In the genomic region with DNA sequence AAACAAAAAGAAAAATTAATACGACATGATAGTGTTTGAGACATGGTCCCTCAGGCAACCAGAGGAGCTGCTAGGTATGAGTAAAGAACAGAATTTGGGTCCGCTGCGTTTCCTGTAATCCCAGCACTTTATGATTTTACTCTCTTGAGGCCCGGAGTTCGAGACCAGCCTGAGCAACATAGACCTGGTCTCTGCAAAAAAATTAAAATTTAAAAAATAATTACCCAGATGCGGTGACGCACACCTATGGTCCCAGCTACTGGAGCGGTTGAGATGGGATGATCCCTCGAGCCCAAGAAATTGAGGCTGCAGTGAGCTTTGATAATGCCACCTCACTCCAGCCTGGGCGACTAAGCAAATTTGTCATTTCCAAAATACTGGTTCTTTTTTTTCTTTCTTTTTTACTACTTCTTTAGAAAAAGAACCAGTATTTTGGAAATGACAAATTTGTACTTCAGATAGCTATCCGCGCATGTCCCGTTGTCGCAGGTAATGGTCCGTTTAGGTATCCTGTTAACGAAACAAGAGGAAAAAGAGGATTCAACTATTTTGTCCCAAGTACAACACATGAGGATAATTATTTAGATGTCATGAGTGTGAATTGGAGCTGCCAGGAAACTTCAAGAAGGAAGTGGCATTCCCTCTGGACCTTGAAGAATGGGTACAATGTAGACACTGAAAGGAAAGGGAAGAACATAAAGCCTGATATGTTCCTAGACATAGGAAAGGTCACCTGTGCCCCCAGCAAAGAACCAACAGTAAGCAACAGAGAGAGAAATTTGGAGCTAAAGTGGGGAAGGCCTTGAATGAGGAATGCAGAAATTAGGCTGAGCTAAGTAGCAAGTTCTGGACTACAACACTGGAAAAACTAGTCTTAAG, we compare ENCODE assay signal across 8 cellular contexts. TPM values are rescaled to one million over a fixed set of nuclear protein-coding genes. Genes with fewer than 3 reads are reported as not detected.
DNase-seq lines count a peak whose midpoint lies in the region; ATAC-seq and TF ChIP-seq lines count a peak whose summit lies in the region.

No MANE protein-coding gene starts in this region.

- H3K36me3 ChIP-seq in BLaER1 (peaks cover 5% of the 10 kb centered on the region), Loucy (ENCODE audit: insufficient read depth, low read length) (no peaks in the 10 kb centered on the region), ascending aorta (no peaks in the 10 kb centered on the region), lung (ENCODE audit: control insufficient read depth in 2 of 2, insufficient read depth in 2 of 2, low read length in 2 of 2) (no peaks in the 10 kb centered on the region), testis (ENCODE audit: low read depth, missing control alignments) (no peaks in the 10 kb centered on the region)

- H4K20me1 ChIP-seq in BLaER1: peaks cover 34% of the 10 kb centered on the region
- peaks cover 32% of the 10 kb centered on the region for H4K20me1 ChIP-seq in Loucy (ENCODE audit: insufficient read depth, low read length, poor library complexity, severe bottlenecking)

- H3K9ac ChIP-seq in BLaER1 (peak overlapping the region; percentile 99), Loucy (ENCODE audit: low read depth, low read length, poor library complexity, severe bottlenecking) (peak overlapping the region; percentile 95)

- no peak for TF ChIP-seq CTCF in Loucy (conservative IDR thresholded peaks at IDR 0.05; ENCODE audit: low read length)
- no peak for TF ChIP-seq CTCF in ascending aorta (IDR thresholded peaks at IDR 0.05)
- no peak for TF ChIP-seq CTCF in lung (IDR thresholded peaks at IDR 0.05; ENCODE audit: control extremely low read depth, extremely low read depth)
- no peak for TF ChIP-seq CTCF in testis (IDR thresholded peaks at IDR 0.05)

- no peak for TF ChIP-seq POLR2A in testis (IDR thresholded peaks at IDR 0.05)

- ATAC-seq in lung (ENCODE audit: insufficient read depth, low FRiP score): no peak

- peaks cover 36% of the 10 kb centered on the region for H3K79me2 ChIP-seq in Loucy (ENCODE audit: insufficient read depth, low read length)

- H3K4me1 ChIP-seq in BLaER1 (peaks cover 27% of the 10 kb centered on the region), Loucy (ENCODE audit: insufficient read depth, low read length, poor library complexity, severe bottlenecking) (peaks cover 25% of the 10 kb centered on the region), ascending aorta (peaks cover 7 to 22% of the 10 kb centered on the region in 2 donors), lung (ENCODE audit: control insufficient read depth in 2 of 2, insufficient read depth in 2 of 2, low read length in 2 of 2) (peaks cover 0 to 7% of the 10 kb centered on the region in 2 donors), testis (peaks cover 20% of the 10 kb centered on the region)

- peaks cover 16% of the 10 kb centered on the region for H3F3A ChIP-seq in Loucy (ENCODE audit: low read depth)

- no peaks in the 10 kb centered on the region for H3K9me3 ChIP-seq in BLaER1
- no peaks in the 10 kb centered on the region for H3K9me3 ChIP-seq in Loucy (ENCODE audit: insufficient read depth, low read depth, low read length)
- H3K9me3 ChIP-seq in ascending aorta: no peaks in the 10 kb centered on the region
- H3K9me3 ChIP-seq in lung (ENCODE audit: control insufficient read depth in 2 of 2, insufficient read depth in 1 of 2, low read length in 1 of 2): no peaks in the 10 kb centered on the region
- no peaks in the 10 kb centered on the region for H3K9me3 ChIP-seq in testis

- DNase-seq in ascending aorta (ENCODE audit: low spot score in 2 of 2) (no peak), lung (ENCODE audit: low spot score) (no peak), testis (peak; percentile 17), NCI-H524 (lab: John Stamatoyannopoulos, UW) (no peak), SW 1271 (lab: John Stamatoyannopoulos, UW) (no peak), middle frontal gyrus (ENCODE audit: extremely low spot score, low spot score) (no peak)

- H3K9me2 ChIP-seq in Loucy (replicated peaks; ENCODE audit: low read depth, low read length): no peaks in the 10 kb centered on the region

- no peaks in the 10 kb centered on the region for H3K27me3 ChIP-seq in BLaER1
- H3K27me3 ChIP-seq in Loucy (ENCODE audit: insufficient read depth, low read length, poor library complexity, severe bottlenecking): no peaks in the 10 kb centered on the region
- H3K27me3 ChIP-seq in ascending aorta: no peaks in the 10 kb centered on the region
- H3K27me3 ChIP-seq in lung (ENCODE audit: control insufficient read depth, insufficient read depth): no peaks in the 10 kb centered on the region
- no peaks in the 10 kb centered on the region for H3K27me3 ChIP-seq in testis

- H3K4me3 ChIP-seq in BLaER1 (peak overlapping the region; percentile 93), Loucy (ENCODE audit: low read length, poor library complexity, severe bottlenecking) (peak overlapping the region; percentile 91), ascending aorta (peak overlapping the region; percentile 82 to 98), lung (peak overlapping the region; percentile 79), testis (peak overlapping the region; percentile 90 to 98)

- intact Hi-C loops in ascending aorta (cut with DNase I): loop anchor here (5.0 kb wide), 3 partner anchors 74 to 994 kb away; partner anchors contain the start of genes ARHGAP5, RNU6-7 and RNU6-8
- intact Hi-C loops in testis (cut with DNase I; ENCODE audit: low total_unique reads): no loop called here

- H3K27ac ChIP-seq in BLaER1 (peak overlapping the region; percentile 99), ascending aorta (peak overlapping the region; percentile 98 to 100), lung (ENCODE audit: low read depth in 1 of 2, low read length in 1 of 2) (peak overlapping the region; percentile 100), testis (peak overlapping the region; percentile 98 to 99)

- H3K4me2 ChIP-seq in BLaER1 (peak overlapping the region; percentile 91), Loucy (ENCODE audit: low read depth, low read length, poor library complexity, severe bottlenecking) (peak overlapping the region; percentile 94)

- 66 to 72% methylated on average over 16 of the region's 16 CpGs for WGBS in lung, 2 donors
- WGBS in testis, 2 donors: 47 to 59% methylated on average over 16 of the region's 16 CpGs

- H2AFZ ChIP-seq in Loucy (ENCODE audit: low read length): peak overlapping the region; percentile 77

RNA-seq across cellular contexts. Expression of gene HECTD1, which starts 1.2 kb away (rescaled TPM):
- total RNA-seq in ascending aorta (63.6 TPM), lung (100 to 1,000 TPM; 150 to 399 TPM), testis (100 to 1,000 TPM; 232 to 235 TPM)
- polyA plus RNA-seq in lung (10 to 100 TPM; 44.8 to 45.9 TPM), testis (ENCODE audit: insufficient read depth, low read depth, low replicate concordance) (124 TPM)
